Comparison of ENCODE assay signal across 8 cellular contexts in the genomic region with DNA sequence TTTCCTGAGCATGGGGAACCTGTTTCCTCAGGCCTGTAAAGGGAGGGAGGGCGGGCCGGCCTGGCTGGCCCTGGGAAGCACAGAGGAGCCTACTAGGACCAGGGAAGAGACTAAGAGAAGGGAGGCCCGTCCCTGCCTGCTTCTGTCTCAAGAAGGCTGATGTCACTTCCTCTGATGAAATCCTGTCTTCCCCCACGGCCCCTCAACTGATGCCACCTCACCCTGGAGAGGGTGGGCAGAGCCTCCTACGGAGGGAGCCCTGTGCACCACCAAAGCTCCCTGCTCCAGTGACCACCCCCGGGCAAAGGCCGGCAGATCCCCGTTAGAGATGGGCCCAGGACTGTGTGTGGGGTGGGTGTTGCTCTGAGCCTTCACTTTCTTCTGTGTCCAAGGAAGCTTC. TPM values are rescaled to one million over a fixed set of nuclear protein-coding genes. Genes with fewer than 3 reads are reported as not detected.
DNase-seq lines count a peak whose midpoint lies in the region; ATAC-seq and TF ChIP-seq lines count a peak whose summit lies in the region.
"Had no signal": no experiment of that assay in that cellular context is flagged by ENCODE, and none has a peak within 500 bp of the region (broad histone marks: within the 10 kb centered on the region; RNA-seq: fewer than 3 reads in every experiment).

No MANE protein-coding gene starts in this region.

- H3K36me3 ChIP-seq in IMR-90 (ENCODE audit: control insufficient read depth, insufficient read depth, low read length) (peaks cover 2% of the 10 kb centered on the region; the same call in 1 of the 2 replicates), left ventricle myocardium inferior (peaks cover 16% of the 10 kb centered on the region)

- 0 out of 2 replicates have a peak overlapping the region, but pooled peaks have one; percentile 14 for H3K4me2 ChIP-seq in IMR-90 (ENCODE audit: low read depth, low read length)

- H3K27me3 ChIP-seq in IMR-90 (ENCODE audit: control insufficient read depth, insufficient read depth, low read length) (no peaks in the 10 kb centered on the region), left ventricle myocardium inferior (ENCODE audit: low read depth) (no peaks in the 10 kb centered on the region)

- peak overlapping the region; percentile 51; the same call in 1 of the 2 replicates for H2AK5ac ChIP-seq in IMR-90 (ENCODE audit: low read depth, low read length)

- peak overlapping the region; percentile 95 for H3K27ac Mint-ChIP-seq in activated CD8-positive, alpha-beta T cell treated with anti-CD3 and anti-CD28 coated beads for 36 hours

- TF ChIP-seq CTCF in IMR-90 (conservative IDR thresholded peaks at IDR 0.05; ENCODE audit: low read depth, low read length) = no peak
- no peak for TF ChIP-seq CTCF in activated CD8-positive, alpha-beta T cell treated with anti-CD3 and anti-CD28 coated beads for 36 hours (IDR thresholded peaks at IDR 0.05)
- TF ChIP-seq CTCF in left ventricle myocardium inferior (IDR thresholded peaks at IDR 0.05; ENCODE audit: borderline replicate concordance) = no peak

- no peak overlapping the region; the same call in 1 of the 2 replicates for H3K27ac ChIP-seq in IMR-90 (ENCODE audit: insufficient read depth, low read length)
- peak overlapping the region; percentile 59 for H3K27ac ChIP-seq in left ventricle myocardium inferior (replicated peaks)

- in situ Hi-C loops in IMR-90 (cut with MboI; ENCODE audit: low sequenced_read_pairs) = no loop called here

- CTCF ChIA-PET in IMR-90 (lab: Yijun Ruan, JAX) = no interaction called here
- CTCF ChIA-PET in activated CD8-positive, alpha-beta T cell treated with anti-CD3 and anti-CD28 coated beads for 36 hours (lab: Charles Lee) = interaction anchor here (1.6 kb wide), 1 partner anchor 35 kb away, joined by 11 read pairs; no protein-coding TSS in a partner anchor

- H2BK120ac ChIP-seq in IMR-90 (ENCODE audit: low read depth, low read length) = 0 out of 2 replicates have a peak overlapping the region, but pooled peaks have one; percentile 3

- no peaks in the 10 kb centered on the region for H4K20me1 ChIP-seq in IMR-90 (ENCODE audit: insufficient read depth, low read length)

- peaks cover 8% of the 10 kb centered on the region for H3K4me1 ChIP-seq in IMR-90 (ENCODE audit: control insufficient read depth, insufficient read depth, low read length)
- H3K4me1 ChIP-seq in left ventricle myocardium inferior = peaks cover 8% of the 10 kb centered on the region

- H3K4me3 ChIP-seq in IMR-90 (ENCODE audit: insufficient read depth, low read depth, low read length) = no peak overlapping the region
- H3K4me3 ChIP-seq in left ventricle myocardium inferior = no peak overlapping the region

- H3K4ac ChIP-seq in IMR-90 (ENCODE audit: low read depth, low read length) = peak overlapping the region; percentile 79

- no peak for TF ChIP-seq POLR2A in IMR-90 (IDR thresholded peaks at IDR 0.05; ENCODE audit: low read depth, low read length)

- H2AK9ac ChIP-seq in IMR-90 (replicated peaks; ENCODE audit: low read depth, low read length, poor library complexity) = no peak overlapping the region

- peaks cover 8% of the 10 kb centered on the region for H3K36me3 Mint-ChIP-seq in activated CD8-positive, alpha-beta T cell treated with anti-CD3 and anti-CD28 coated beads for 36 hours (ENCODE audit: low read depth)

- H3K9me1 ChIP-seq in IMR-90 (ENCODE audit: insufficient read depth, low read length) = 0 out of 2 replicates have a peak, but pooled peaks cover 6% of the 10 kb centered on the region

- no TSS peak for BruUV-seq in IMR-90 (replicated peaks; lab: Mats Ljungman, UMichigan)

- dilution Hi-C loops in IMR-90 (cut with HindIII; ENCODE audit: low sequenced_read_pairs, unreplicated experiment) = no loop called here

- H4K5ac ChIP-seq in IMR-90 (ENCODE audit: low read depth, low read length) = peak overlapping the region; percentile 95

- 0 out of 2 replicates have a peak overlapping the region, but pooled peaks have one; percentile 46 for H3K23ac ChIP-seq in IMR-90 (ENCODE audit: low read depth, low read length)

- peak overlapping the region; percentile 27 for H2BK5ac ChIP-seq in IMR-90 (ENCODE audit: low read depth, low read length, poor library complexity, severe bottlenecking)

- no peaks in the 10 kb centered on the region for H3K9me3 Mint-ChIP-seq in activated CD8-positive, alpha-beta T cell treated with anti-CD3 and anti-CD28 coated beads for 36 hours

- no peak for TF ChIP-seq RAD21 in IMR-90 (IDR thresholded peaks at IDR 0.05; ENCODE audit: low read length)

- POLR2A ChIA-PET in IMR-90 (lab: Charles Lee; ENCODE audit: unreplicated experiment) = no interaction called here
- POLR2A ChIA-PET in activated CD8-positive, alpha-beta T cell treated with anti-CD3 and anti-CD28 coated beads for 36 hours (lab: Charles Lee) = interaction anchor here (1.0 kb wide), 1 partner anchor 9 kb away, joined by 3 read pairs; no protein-coding TSS in a partner anchor

- H2BK15ac ChIP-seq in IMR-90 (ENCODE audit: low read depth, low read length) = no peak overlapping the region; the same call in 2 of the 3 replicates

- peak; percentile 69 for DNase-seq in IMR-90
- DNase-seq in activated CD8-positive, alpha-beta T cell treated with anti-CD3 and anti-CD28 coated beads for 36 hours = peak; percentile 66
- DNase-seq in left ventricle myocardium inferior = no peak
- DNase-seq in stimulated activated naive CD8-positive, alpha-beta T cell treated with anti-CD3 and anti-CD28 coated beads, Interleukin-15, Interleukin-2, amounts not matched to agents 100 U/mL and 50 U/mL, for 24 hours = peak; percentile 53
- DNase-seq in H4 (ENCODE audit: low spot score) = no peak
- DNase-seq: occipital lobe had no signal

- H3K79me1 ChIP-seq in IMR-90 (ENCODE audit: low read depth in 1 of 2, low read length in 2 of 2) = no peaks in the 10 kb centered on the region

- WGBS in IMR-90 (ENCODE audit: extremely low coverage in 2 of 2, insufficient read length in 1 of 2), 2 experiments = 100% methylated on average over 2 of the region's 8 CpGs; no CpG with 5 or more reads in 1 of the 2 experiments

- peak; percentile 56 for ATAC-seq in IMR-90 (ENCODE audit: low read depth)
- peak; percentile 76 for ATAC-seq in activated CD8-positive, alpha-beta T cell treated with anti-CD3 and anti-CD28 coated beads for 36 hours
- ATAC-seq in stimulated activated naive CD8-positive, alpha-beta T cell treated with anti-CD3 and anti-CD28 coated beads, Interleukin-15, Interleukin-2, amounts not matched to agents 100 U/mL and 50 U/mL, for 24 hours = peak; percentile 43
- ATAC-seq in GM19463 (IDR thresholded peaks at IDR 0.05; ENCODE audit: unreplicated experiment) = no peak
- ATAC-seq in HG02973 (IDR thresholded peaks at IDR 0.05; ENCODE audit: unreplicated experiment) = no peak

- no peak overlapping the region for H3K56ac ChIP-seq in IMR-90 (ENCODE audit: extremely low read depth, insufficient read depth, low read length)

- H3K9me3 ChIP-seq in IMR-90 (ENCODE audit: control insufficient read depth, insufficient read depth, low read length) = no peaks in the 10 kb centered on the region
- H3K9me3 ChIP-seq in left ventricle myocardium inferior (replicated peaks) = no peaks in the 10 kb centered on the region

- peak overlapping the region; percentile 34 for H3K4me3 Mint-ChIP-seq in activated CD8-positive, alpha-beta T cell treated with anti-CD3 and anti-CD28 coated beads for 36 hours

- intact Hi-C loops in IMR-90 (cut with micrococcal nuclease) = no loop called here
- intact Hi-C loops in activated CD8-positive, alpha-beta T cell treated with anti-CD3 and anti-CD28 coated beads for 36 hours (cut with micrococcal nuclease) = no loop called here
- intact Hi-C loops in left ventricle myocardium inferior (cut with micrococcal nuclease) = no loop called here

- peak overlapping the region; percentile 89 for H3K14ac ChIP-seq in IMR-90 (replicated peaks; ENCODE audit: low read depth, low read length)

- H4K91ac ChIP-seq in IMR-90 (ENCODE audit: insufficient read depth, low read depth, low read length) = no peak overlapping the region; the same call in 1 of the 2 replicates

- no peak overlapping the region for H2BK20ac ChIP-seq in IMR-90 (ENCODE audit: low read depth, low read length)

- H3K4me1 Mint-ChIP-seq in activated CD8-positive, alpha-beta T cell treated with anti-CD3 and anti-CD28 coated beads for 36 hours (ENCODE audit: low read depth) = peaks cover 37% of the 10 kb centered on the region

- H3K27me3 Mint-ChIP-seq in activated CD8-positive, alpha-beta T cell treated with anti-CD3 and anti-CD28 coated beads for 36 hours = no peaks in the 10 kb centered on the region

- peak overlapping the region; percentile 92 for H2AFZ ChIP-seq in IMR-90 (replicated peaks; ENCODE audit: low read length, poor library complexity)

- H3K18ac ChIP-seq in IMR-90 (ENCODE audit: low read depth, low read length) = peak overlapping the region; percentile 26; the same call in 1 of the 2 replicates

- peak overlapping the region; percentile 62 to 74 for H4K8ac ChIP-seq in IMR-90 (ENCODE audit: low read depth in 2 of 2, low read length in 2 of 2)

- peak overlapping the region; percentile 23; the same call in 1 of the 2 replicates for H3K9ac ChIP-seq in IMR-90 (ENCODE audit: low read depth, low read length)

RNA-seq across cellular contexts. Expression of gene PILRA, which starts 1.0 kb away (rescaled TPM):
- total RNA-seq in IMR-90 (2012; rRNA removed) = not detected in 2 replicates
- polyA plus RNA-seq in IMR-90 (2012; rRNA removed) = 0.13 and 0.56 TPM in 2 replicates
- polyA plus RNA-seq in IMR-90 (2012; cell fraction: cytosol; rRNA removed) = 0.29 TPM in 1 of 2 replicates, not detected in the other
- 3.6 and 4.6 TPM in 2 replicates for polyA plus RNA-seq in IMR-90 (2012; cell fraction: nucleus; rRNA removed; ENCODE audit: low replicate concordance)
- total RNA-seq in activated CD8-positive, alpha-beta T cell treated with anti-CD3 and anti-CD28 coated beads for 36 hours = 1 to 10 TPM; 5.8 to 6.6 TPM
- 2.0 TPM for total RNA-seq in left ventricle myocardium inferior
- 0.54 TPM in 1 of 2 replicates, not detected in the other for total RNA-seq in H4 (2014; rRNA removed; shearing (Covaris generic))

RNA-seq across cellular contexts. Expression of gene PILRB, which starts 14.3 kb away (rescaled TPM):
- total RNA-seq in IMR-90 (2012; rRNA removed) = 3.3 and 3.4 TPM in 2 replicates
- polyA plus RNA-seq in IMR-90 (2012; rRNA removed) = 22.1 and 22.2 TPM in 2 replicates
- polyA plus RNA-seq in IMR-90 (2012; cell fraction: cytosol; rRNA removed) = 7.7 TPM in 2 replicates
- 142 and 264 TPM in 2 replicates for polyA plus RNA-seq in IMR-90 (2012; cell fraction: nucleus; rRNA removed; ENCODE audit: low replicate concordance)
- 10 to 100 TPM; 43.7 to 46.8 TPM for total RNA-seq in activated CD8-positive, alpha-beta T cell treated with anti-CD3 and anti-CD28 coated beads for 36 hours
- total RNA-seq in left ventricle myocardium inferior = 10.6 TPM
- total RNA-seq in H4 (2014; rRNA removed; shearing (Covaris generic)) = 4.4 and 4.6 TPM in 2 replicates

RNA-seq across cellular contexts. Expression of gene ZCWPW1, which starts 56.2 kb away (rescaled TPM):
- 0.56 and 0.72 TPM in 2 replicates for total RNA-seq in IMR-90 (2012; rRNA removed)
- polyA plus RNA-seq in IMR-90 (2012; rRNA removed) = 0.76 and 1.3 TPM in 2 replicates
- 0.37 and 0.51 TPM in 2 replicates for polyA plus RNA-seq in IMR-90 (2012; cell fraction: cytosol; rRNA removed)
- 1.3 and 2.5 TPM in 2 replicates for polyA plus RNA-seq in IMR-90 (2012; cell fraction: nucleus; rRNA removed; ENCODE audit: low replicate concordance)
- total RNA-seq in activated CD8-positive, alpha-beta T cell treated with anti-CD3 and anti-CD28 coated beads for 36 hours = 1 to 10 TPM; 2.5 to 3.6 TPM
- 4.6 TPM for total RNA-seq in left ventricle myocardium inferior
- 1.9 and 2.2 TPM in 2 replicates for total RNA-seq in H4 (2014; rRNA removed; shearing (Covaris generic))

RNA-seq across cellular contexts. Expression of gene MEPCE, which starts 57.4 kb away (rescaled TPM):
- total RNA-seq in IMR-90 (2012; rRNA removed) (20.3 and 22.9 TPM in 2 replicates), left ventricle myocardium inferior (23.6 TPM)
- 17.6 and 18.2 TPM in 2 replicates for polyA plus RNA-seq in IMR-90 (2012; rRNA removed)
- 13.7 and 14.6 TPM in 2 replicates for polyA plus RNA-seq in IMR-90 (2012; cell fraction: cytosol; rRNA removed)
- polyA plus RNA-seq in IMR-90 (2012; cell fraction: nucleus; rRNA removed; ENCODE audit: low replicate concordance) = 23.5 and 26.5 TPM in 2 replicates
- 10 to 100 TPM; 38.3 to 38.8 TPM for total RNA-seq in activated CD8-positive, alpha-beta T cell treated with anti-CD3 and anti-CD28 coated beads for 36 hours
- 25.8 and 28.5 TPM in 2 replicates for total RNA-seq in H4 (2014; rRNA removed; shearing (Covaris generic))

Comparison
In these comparisons a context has a peak if more than half of its experiments do, and no peak if none do; other contexts are left out.
1. ATAC-seq: peak in IMR-90 (single experiment), activated CD8-positive, alpha-beta T cell treated with anti-CD3 and anti-CD28 coated beads for 36 hours (single experiment) and stimulated activated naive CD8-positive, alpha-beta T cell treated with anti-CD3 and anti-CD28 coated beads, Interleukin-15, Interleukin-2, amounts not matched to agents 100 U/mL and 50 U/mL, for 24 hours (single experiment); none in GM19463 (single experiment) and HG02973 (single experiment).
2. DNase-seq: peak in IMR-90 (single experiment), activated CD8-positive, alpha-beta T cell treated with anti-CD3 and anti-CD28 coated beads for 36 hours (single experiment) and stimulated activated naive CD8-positive, alpha-beta T cell treated with anti-CD3 and anti-CD28 coated beads, Interleukin-15, Interleukin-2, amounts not matched to agents 100 U/mL and 50 U/mL, for 24 hours (single experiment); none in left ventricle myocardium inferior (single experiment) and H4 (single experiment).